8 cellular contexts compared by ENCODE assay signal in genomic region chr16:85557976-85558589, GRCh38. TPM values are rescaled to one million over a fixed set of nuclear protein-coding genes. Genes with fewer than 3 reads are reported as not detected.
DNase-seq lines count a peak whose midpoint lies in the region; ATAC-seq and TF ChIP-seq lines count a peak whose summit lies in the region.

No MANE protein-coding gene starts in this region.

- no peak for DNase-seq in heart right ventricle
- no peak for DNase-seq in Right ventricle myocardium superior
- no peak for DNase-seq in substantia nigra (lab: John Stamatoyannopoulos, UW)
- DNase-seq in iPS-NIHi7 (ENCODE audit: extremely low spot score): no peak
- no peak for DNase-seq in stimulated activated CD4-positive, alpha-beta T cell treated with anti-CD3 and anti-CD28 coated beads, Interleukin-2, amount 100 ng/mL, for 24 hours

- ATAC-seq in heart right ventricle (no peak), Right ventricle myocardium superior (ENCODE audit: poor library complexity) (no peak), esophagus mucosa (peak; percentile 67)

- peak overlapping the region; percentile 95 for H3K4me2 ChIP-seq in OCI-LY3 (ENCODE audit: low read length)
- H3K4me2 ChIP-seq in parathyroid adenoma (ENCODE audit: low read length): peak overlapping the region; percentile 74

- no peak overlapping the region for H2AFZ ChIP-seq in OCI-LY3 (ENCODE audit: low read depth, low read length)
- no peak overlapping the region for H2AFZ ChIP-seq in parathyroid adenoma

- H3K9me3 ChIP-seq in heart right ventricle (no peaks in the 10 kb centered on the region), OCI-LY3 (ENCODE audit: insufficient read depth, low read length) (no peaks in the 10 kb centered on the region), parathyroid adenoma (ENCODE audit: control insufficient read depth, low read length) (no peaks in the 10 kb centered on the region)

- intact Hi-C loops in heart right ventricle (cut with DNase I): loop anchor here in 7 of 10 donors (2.0 to 5.0 kb wide), 5 partner anchors 49 to 141 kb away; partner anchors contain the start of gene GSE1 (in 4 of the 7)
- intact Hi-C loops in Right ventricle myocardium superior (cut with DNase I): no loop called here

- H3K36me3 ChIP-seq in heart right ventricle: no peaks in the 10 kb centered on the region
- no peaks in the 10 kb centered on the region for H3K36me3 ChIP-seq in OCI-LY3 (replicated peaks; ENCODE audit: low read depth, low read length)
- no peaks in the 10 kb centered on the region for H3K36me3 ChIP-seq in parathyroid adenoma (ENCODE audit: control insufficient read depth, insufficient read depth, low read length)

- H3K4me3 ChIP-seq in heart right ventricle (peak overlapping the region in 7 of 10 donors; percentile 66 to 86 (median 79)), OCI-LY3 (ENCODE audit: low read length) (peak overlapping the region; percentile 98), parathyroid adenoma (ENCODE audit: low read depth, low read length) (peak overlapping the region; percentile 88)

- peak overlapping the region; percentile 98 for H3K9ac ChIP-seq in OCI-LY3 (ENCODE audit: low read length)
- no peak overlapping the region for H3K9ac ChIP-seq in parathyroid adenoma

- H3K79me2 ChIP-seq in OCI-LY3 (ENCODE audit: low read length): peaks cover 82% of the 10 kb centered on the region
- H3K79me2 ChIP-seq in parathyroid adenoma: peaks cover 45% of the 10 kb centered on the region

- H3K27ac ChIP-seq in heart right ventricle: peak overlapping the region in 9 of 10 donors; percentile 87 to 96 (median 93)
- peak overlapping the region; percentile 92 for H3K27ac ChIP-seq in OCI-LY3 (ENCODE audit: low read length)
- H3K27ac ChIP-seq in parathyroid adenoma: peak overlapping the region; percentile 83
- no peak overlapping the region for H3K27ac ChIP-seq in substantia nigra (ENCODE audit: low read depth, low read length, poor library complexity, severe bottlenecking)

- WGBS in heart right ventricle, 2 donors: 20 to 25% methylated on average over 12 of the region's 12 CpGs

- no peaks in the 10 kb centered on the region for H3K27me3 ChIP-seq in heart right ventricle
- H3K27me3 ChIP-seq in OCI-LY3 (ENCODE audit: low read depth, low read length): no peaks in the 10 kb centered on the region
- H3K27me3 ChIP-seq in parathyroid adenoma (ENCODE audit: control insufficient read depth, insufficient read depth, low read length): no peaks in the 10 kb centered on the region

- peaks cover 7 to 69% (median 63%) of the 10 kb centered on the region in 9 donors for H3K4me1 ChIP-seq in heart right ventricle
- H3K4me1 ChIP-seq in OCI-LY3 (ENCODE audit: low read length): peaks cover 23% of the 10 kb centered on the region
- peaks cover 33% of the 10 kb centered on the region for H3K4me1 ChIP-seq in parathyroid adenoma

- peak in 1 of 9 donors; percentile 4 for TF ChIP-seq CTCF in heart right ventricle (IDR thresholded peaks at IDR 0.05)
- 0 out of 2 replicates have a peak, but pooled peaks have one; percentile 4 for TF ChIP-seq CTCF in OCI-LY3 (IDR thresholded peaks at IDR 0.05; ENCODE audit: low read depth, low read length)
- TF ChIP-seq CTCF in parathyroid adenoma (IDR thresholded peaks at IDR 0.05): peak; percentile 17

- peaks cover 62% of the 10 kb centered on the region for H4K20me1 ChIP-seq in OCI-LY3 (ENCODE audit: insufficient read depth, low read length)

RNA-seq across cellular contexts. Expression of gene GSE1, which starts 55.0 kb away (rescaled TPM):
- 10 to 100 TPM; 31.1 to 53.2 (median 33.6) TPM for total RNA-seq in heart right ventricle
- 10 to 100 TPM; 15.6 to 25.0 TPM for polyA plus RNA-seq in heart right ventricle
- total RNA-seq in Right ventricle myocardium superior: 30.3 TPM
- 23.9 TPM for total RNA-seq in esophagus mucosa
